In genomic region chr20:11234181-11234969, GRCh38 we compare ENCODE assay signal across 16 cellular contexts.
DNase-seq lines count a peak whose midpoint lies in the region; ATAC-seq, FAIRE-seq and TF ChIP-seq lines count a peak whose summit lies in the region.
"Had no signal": no experiment of that assay in that cellular context is flagged by ENCODE, and none has a peak within 500 bp of the region (broad histone marks: within the 10 kb centered on the region; RNA-seq: fewer than 3 reads in every experiment).

No MANE protein-coding gene starts in this region.

- H3K79me2 ChIP-seq in SK-N-SH (ENCODE audit: insufficient read depth) (no peaks in the 10 kb centered on the region), endothelial cell of umbilical vein (ENCODE audit: control insufficient read depth, insufficient read depth, low read length) (no peaks in the 10 kb centered on the region)

- FAIRE-seq in endothelial cell of umbilical vein (lab: Jason Lieb, UNC), result no peak
- FAIRE-seq: endometrium had no signal

- H4K20me1 ChIP-seq in SK-N-SH (ENCODE audit: insufficient read depth), result no peaks in the 10 kb centered on the region
- no peaks in the 10 kb centered on the region for H4K20me1 ChIP-seq in endothelial cell of umbilical vein (replicated peaks; ENCODE audit: control insufficient read depth, extremely low read depth, insufficient read depth, low read length)

- intact Hi-C loops in endothelial cell of umbilical vein (cut with micrococcal nuclease) (no loop called here), stomach (cut with DNase I; ENCODE audit: low total_unique reads) (no loop called here), upper lobe of right lung (cut with DNase I) (no loop called here)

- H3K4me3 ChIP-seq in SK-N-SH (ENCODE audit: low read depth in 2 of 2, low read length in 1 of 2) (no peak overlapping the region), endothelial cell of umbilical vein (replicated peaks in 1 of 3; ENCODE audit: insufficient read depth in 1 of 3, low read depth in 1 of 3, low read length in 3 of 3) (no peak overlapping the region), stomach (no peak overlapping the region), upper lobe of right lung (no peak overlapping the region)
- H3K4me3 ChIP-seq: testis had no signal

- H3K9me3 ChIP-seq in SK-N-SH (no peaks in the 10 kb centered on the region), endothelial cell of umbilical vein (replicated peaks; ENCODE audit: control insufficient read depth, insufficient read depth, low read length) (no peaks in the 10 kb centered on the region), stomach (no peaks in the 10 kb centered on the region), upper lobe of right lung (no peaks in the 10 kb centered on the region)
- H3K9me3 ChIP-seq: testis had no signal

- H3K36me3 ChIP-seq in SK-N-SH (replicated peaks in 1 of 2; ENCODE audit: control insufficient read depth in 1 of 2, insufficient read depth in 2 of 2, low read length in 1 of 2) (no peaks in the 10 kb centered on the region), endothelial cell of umbilical vein (ENCODE audit: control insufficient read depth in 2 of 2, extremely low read depth in 1 of 2, insufficient read depth in 2 of 2, low read length in 2 of 2) (no peaks in the 10 kb centered on the region), stomach (no peaks in the 10 kb centered on the region), upper lobe of right lung (no peaks in the 10 kb centered on the region)

- H3F3A ChIP-seq in SK-N-SH (replicated peaks; ENCODE audit: insufficient read depth), result peaks cover 9% of the 10 kb centered on the region

- H3K9me1 ChIP-seq in endothelial cell of umbilical vein (replicated peaks; ENCODE audit: control insufficient read depth, extremely low read depth, insufficient read depth, low read length), result no peaks in the 10 kb centered on the region

- DNase-seq in SK-N-SH, result no peak
- DNase-seq in endothelial cell of umbilical vein (ENCODE audit: low read depth, low spot score), result peak; percentile 44
- no peak for DNase-seq in stomach
- DNase-seq in T-helper 2 cell, result no peak
- DNase-seq in retina, result no peak
- no peak for DNase-seq in upper lobe of right lung
- DNase-seq: activated CD4-positive, CD25-positive, alpha-beta regulatory T cell; activated T-cell treated with anti-CD3 and anti-CD28 coated beads for 4 hours; aorta; Calu3; NCI-H1105 treated with DMSO at 0.1 percent for 48 hours; NCI-H748 treated with DMSO at 0.1 percent for 48 hours; testis had no signal

- peaks cover 4 to 16% of the 10 kb centered on the region in 2 experiments; a peak in 3 of 4 replicates for H3K4me1 ChIP-seq in SK-N-SH (ENCODE audit: control insufficient read depth in 1 of 2, insufficient read depth in 2 of 2, low read depth in 1 of 2, low read length in 1 of 2)
- peaks cover 30% of the 10 kb centered on the region for H3K4me1 ChIP-seq in endothelial cell of umbilical vein (ENCODE audit: control insufficient read depth, extremely low read depth, insufficient read depth, low read length)
- peaks cover 4 to 23% (median 17%) of the 10 kb centered on the region in 4 donors for H3K4me1 ChIP-seq in stomach
- no peaks in the 10 kb centered on the region for H3K4me1 ChIP-seq in upper lobe of right lung

- dilution Hi-C loops in endothelial cell of umbilical vein (cut with MboI; ENCODE audit: extremely low pct_ligation_motif_present, low sequenced_read_pairs), result no loop called here

- POLR2A ChIA-PET in SK-N-SH (lab: Yijun Ruan, JAX), result no interaction called here
- POLR2A ChIA-PET in endothelial cell of umbilical vein (lab: Charles Lee), result no interaction called here

- no peaks in the 10 kb centered on the region for H3K9me2 ChIP-seq in SK-N-SH

- H3K4me2 ChIP-seq in SK-N-SH (no peak overlapping the region), endothelial cell of umbilical vein (ENCODE audit: insufficient read depth, low read length) (peak overlapping the region; percentile 26)

- 76% methylated on average over 2 of the region's 2 CpGs for WGBS in SK-N-SH (ENCODE audit: low lambda C conversion rate)
- WGBS in stomach, 5 donors, result 28 to 42% (median 40%) methylated on average over 2 of the region's 2 CpGs

- H3K9ac ChIP-seq in SK-N-SH, result no peak overlapping the region; the same call in 1 of the 2 replicates
- no peak overlapping the region for H3K9ac ChIP-seq in endothelial cell of umbilical vein (replicated peaks; ENCODE audit: extremely low read depth, insufficient read depth, low read length)

- ATAC-seq in SK-N-SH treated with all-trans-retinoic acid at 6 μM for 48 hours (no peak), HG03432 (IDR thresholded peaks at IDR 0.05; ENCODE audit: unreplicated experiment) (peak; percentile 72), upper lobe of right lung (no peak)

- H2AFZ ChIP-seq in SK-N-SH (ENCODE audit: low read depth), result peak overlapping the region; percentile 79
- H2AFZ ChIP-seq in endothelial cell of umbilical vein (ENCODE audit: low read depth, low read length), result peak overlapping the region; percentile 60

- no peak for TF ChIP-seq EP300 in SK-N-SH (IDR thresholded peaks at IDR 0.05; ENCODE audit: borderline replicate concordance in 1 of 2, low read depth in 1 of 2, low read length in 1 of 2)
- TF ChIP-seq EP300 in stomach (IDR thresholded peaks at IDR 0.05), result no peak

- no peak for TF ChIP-seq RAD21 in SK-N-SH (IDR thresholded peaks at IDR 0.05; ENCODE audit: low read length)

- no TSS peak for BruUV-seq in endothelial cell of umbilical vein (replicated peaks; lab: Mats Ljungman, UMichigan)

- TF ChIP-seq CTCF in SK-N-SH (IDR thresholded peaks at IDR 0.05), result no peak
- TF ChIP-seq CTCF in endothelial cell of umbilical vein (IDR thresholded peaks at IDR 0.05; ENCODE audit: extremely low read depth in 1 of 2, insufficient read depth in 1 of 2, low read depth in 1 of 2, low read length in 2 of 2), result no peak
- no peak for TF ChIP-seq CTCF in stomach (IDR thresholded peaks at IDR 0.05)
- no peak for TF ChIP-seq CTCF in upper lobe of right lung (IDR thresholded peaks at IDR 0.05)

- TF ChIP-seq POLR2A in endothelial cell of umbilical vein (IDR thresholded peaks at IDR 0.05; ENCODE audit: low read depth, low read length) (no peak), stomach (IDR thresholded peaks at IDR 0.05) (no peak)

- H3K27ac ChIP-seq in SK-N-SH (ENCODE audit: low read depth in 2 of 2, low read length in 1 of 2), result peak overlapping the region in 1 of 2 experiments; percentile 76; a peak in 2 of 4 replicates
- H3K27ac ChIP-seq in endothelial cell of umbilical vein (ENCODE audit: insufficient read depth, low read depth, low read length), result peak overlapping the region; percentile 73
- H3K27ac ChIP-seq in stomach, result peak overlapping the region in 3 of 5 donors; percentile 13 to 30 (median 15)
- H3K27ac ChIP-seq in upper lobe of right lung, result no peak overlapping the region

- H3K27me3 ChIP-seq in SK-N-SH (ENCODE audit: insufficient read depth) (no peaks in the 10 kb centered on the region), endothelial cell of umbilical vein (ENCODE audit: control insufficient read depth in 2 of 2, insufficient read depth in 2 of 2, low read length in 2 of 2) (no peaks in the 10 kb centered on the region), stomach (no peaks in the 10 kb centered on the region), upper lobe of right lung (no peaks in the 10 kb centered on the region)
- H3K27me3 ChIP-seq: testis had no signal

- CTCF ChIA-PET in SK-N-SH (lab: Yijun Ruan, JAX) (interaction anchor here (1.1 kb wide), 1 partner anchor 29 kb away, joined by 3 read pairs; no protein-coding TSS in a partner anchor), endothelial cell of umbilical vein (lab: Charles Lee) (interaction anchor here (1.3 to 1.7 kb wide), 2 partner anchors 15 to 29 kb away, joined by 3 to 5 read pairs; no protein-coding TSS in a partner anchor)

TF ChIP-seq in SK-N-SH, 30 proteins besides CTCF, POLR2A, EP300 and RAD21 (continues in another document):
- TF ChIP-seq YY1 (IDR thresholded peaks at IDR 0.05; ENCODE audit: low read depth), result no peak
- TF ChIP-seq FOXJ3 (CRISPR knock-in tag; IDR thresholded peaks at IDR 0.05), result no peak
- TF ChIP-seq TAF1 (IDR thresholded peaks at IDR 0.05; ENCODE audit: borderline replicate concordance, low read depth, low read length), result no peak
- TF ChIP-seq FOXM1 (IDR thresholded peaks at IDR 0.05; ENCODE audit: low read depth), result no peak
- TF ChIP-seq MEF2A (IDR thresholded peaks at IDR 0.05; ENCODE audit: borderline replicate concordance, low read depth), result no peak
- no peak for TF ChIP-seq FOSL2 (IDR thresholded peaks at IDR 0.05; ENCODE audit: borderline replicate concordance, low read depth)
- no peak for TF ChIP-seq POLR2AphosphoS5 (IDR thresholded peaks at IDR 0.05; ENCODE audit: low read depth, low read length)
- TF ChIP-seq CHD2 (IDR thresholded peaks at IDR 0.05; ENCODE audit: low read length, partially characterized antibody), result no peak

TF ChIP-seq in SK-N-SH treated with all-trans-retinoic acid at 6 μM for 48 hours, 23 proteins besides CTCF, POLR2A, EP300 and RAD21 (continues in another document):
- no peak for TF ChIP-seq TOX (CRISPR knock-in tag; IDR thresholded peaks at IDR 0.05; ENCODE audit: borderline replicate concordance)
- no peak for TF ChIP-seq SNAI2 (CRISPR knock-in tag; IDR thresholded peaks at IDR 0.05)
- no peak for TF ChIP-seq CREB5 (CRISPR knock-in tag; IDR thresholded peaks at IDR 0.05; ENCODE audit: low read depth)

TF ChIP-seq in endothelial cell of umbilical vein, 7 proteins besides CTCF, POLR2A, EP300 and RAD21:
- TF ChIP-seq MYC (IDR thresholded peaks at IDR 0.05; ENCODE audit: low read depth, low read length) (no peak), FOS (IDR thresholded peaks at IDR 0.05; ENCODE audit: borderline replicate concordance, insufficient read depth, low read length) (no peak), POLR2AphosphoS5 (IDR thresholded peaks at IDR 0.05; ENCODE audit: insufficient read depth, low read depth, low read length) (no peak), GATA2 (IDR thresholded peaks at IDR 0.05; ENCODE audit: insufficient read depth, insufficient read length, low read depth, low read length) (no peak)
